17 cellular contexts compared by ENCODE assay signal in genomic region chr10:74165530-74165901, GRCh38. TPM values are rescaled to one million over a fixed set of nuclear protein-coding genes. Genes with fewer than 3 reads are reported as not detected.
DNase-seq lines count a peak whose midpoint lies in the region; ATAC-seq and TF ChIP-seq lines count a peak whose summit lies in the region.
"Had no signal": no experiment of that assay in that cellular context is flagged by ENCODE, and none has a peak within 500 bp of the region (broad histone marks: within the 10 kb centered on the region; RNA-seq: fewer than 3 reads in every experiment).

No MANE protein-coding gene starts in this region.

- peaks cover 46% of the 10 kb centered on the region for H3K4me1 Mint-ChIP-seq in activated naive CD8-positive, alpha-beta T cell treated with anti-CD3 and anti-CD28 coated beads, Interleukin-2, amount 50 U/mL, for 24 hours
- H3K4me1 Mint-ChIP-seq in activated naive CD8-positive, alpha-beta T cell treated with anti-CD3 and anti-CD28 coated beads for 36 hours, result peaks cover 33% of the 10 kb centered on the region

- H3K4me1 ChIP-seq in adipocyte (ENCODE audit: control insufficient read depth, insufficient read depth, low read length) (no peaks in the 10 kb centered on the region), foreskin keratinocyte (peaks cover 16% of the 10 kb centered on the region)

- H3K27ac Mint-ChIP-seq in activated naive CD8-positive, alpha-beta T cell treated with anti-CD3 and anti-CD28 coated beads, Interleukin-2, amount 50 U/mL, for 24 hours, result peak overlapping the region; percentile 3
- H3K27ac Mint-ChIP-seq in activated naive CD8-positive, alpha-beta T cell treated with anti-CD3 and anti-CD28 coated beads for 36 hours, result no peak overlapping the region
- H3K27ac Mint-ChIP-seq: activated naive CD4-positive, alpha-beta T cell treated with anti-CD3 and anti-CD28 coated beads, Interleukin-2, amount 50 U/mL, for 72 hours had no signal

- H3K27me3 ChIP-seq in adipocyte (replicated peaks; ENCODE audit: control insufficient read depth, insufficient read depth, low read length) (no peaks in the 10 kb centered on the region), foreskin keratinocyte (no peaks in the 10 kb centered on the region)

- no peaks in the 10 kb centered on the region for H3K9me3 Mint-ChIP-seq in activated naive CD8-positive, alpha-beta T cell treated with anti-CD3 and anti-CD28 coated beads, Interleukin-2, amount 50 U/mL, for 24 hours
- H3K9me3 Mint-ChIP-seq in activated naive CD8-positive, alpha-beta T cell treated with anti-CD3 and anti-CD28 coated beads for 36 hours, result no peaks in the 10 kb centered on the region
- H3K9me3 Mint-ChIP-seq: activated naive CD4-positive, alpha-beta T cell treated with anti-CD3 and anti-CD28 coated beads, Interleukin-2, amount 50 U/mL, for 72 hours; CD4-positive, alpha-beta memory T cell; nephron progenitor cell had no signal

- no peak for ATAC-seq in activated naive CD8-positive, alpha-beta T cell treated with anti-CD3 and anti-CD28 coated beads, Interleukin-2, amount 50 U/mL, for 24 hours
- ATAC-seq in foreskin keratinocyte, result no peak
- ATAC-seq: activated naive CD4-positive, alpha-beta T cell treated with anti-CD3 and anti-CD28 coated beads, Interleukin-2, amount 50 U/mL, for 72 hours had no signal

- no peak overlapping the region for H3K4me3 Mint-ChIP-seq in activated naive CD8-positive, alpha-beta T cell treated with anti-CD3 and anti-CD28 coated beads, Interleukin-2, amount 50 U/mL, for 24 hours
- H3K4me3 Mint-ChIP-seq in activated naive CD8-positive, alpha-beta T cell treated with anti-CD3 and anti-CD28 coated beads for 36 hours, result no peak overlapping the region
- H3K4me3 Mint-ChIP-seq: CD4-positive, alpha-beta memory T cell; nephron progenitor cell had no signal

- peak overlapping the region; percentile 26 for H3K27ac ChIP-seq in foreskin keratinocyte
- H3K27ac ChIP-seq: psoas muscle had no signal

- no peak overlapping the region for H3K4me3 ChIP-seq in adipocyte (ENCODE audit: low read length)
- H3K4me3 ChIP-seq: psoas muscle had no signal

- no peaks in the 10 kb centered on the region for H3K9me3 ChIP-seq in adipocyte (ENCODE audit: control insufficient read depth, low read length)
- H3K9me3 ChIP-seq: psoas muscle had no signal

- H3K27me3 Mint-ChIP-seq in activated naive CD8-positive, alpha-beta T cell treated with anti-CD3 and anti-CD28 coated beads, Interleukin-2, amount 50 U/mL, for 24 hours, result no peaks in the 10 kb centered on the region
- H3K27me3 Mint-ChIP-seq in activated naive CD8-positive, alpha-beta T cell treated with anti-CD3 and anti-CD28 coated beads for 36 hours, result no peaks in the 10 kb centered on the region
- H3K27me3 Mint-ChIP-seq: CD4-positive, alpha-beta memory T cell had no signal

- H3K9ac ChIP-seq in adipocyte (ENCODE audit: low read length), result no peak overlapping the region

- DNase-seq in activated naive CD8-positive, alpha-beta T cell treated with anti-CD3 and anti-CD28 coated beads, Interleukin-2, amount 50 U/mL, for 24 hours, result no peak
- no peak for DNase-seq in activated naive CD8-positive, alpha-beta T cell treated with anti-CD3 and anti-CD28 coated beads for 36 hours
- peak; percentile 41 for DNase-seq in adipocyte (ENCODE audit: low read depth)
- peak; percentile 30 to 37 for DNase-seq in foreskin keratinocyte
- DNase-seq in AG08396 (ENCODE audit: low spot score), result no peak
- DNase-seq in globus pallidus (ENCODE audit: low spot score), result no peak
- no peak for DNase-seq in SW480 (ENCODE audit: low spot score)
- DNase-seq in AML-193 (lab: John Stamatoyannopoulos, UW), result no peak
- DNase-seq: activated CD4-positive, alpha-beta T cell treated with anti-CD3 and anti-CD28 coated beads, Interleukin-2, amount 50 U/mL, for 1 hour; CD4-positive, alpha-beta memory T cell; mesendoderm; NCI-H1694 treated with DMSO at 0.1 percent for 48 hours; nephron progenitor cell; psoas muscle; stimulated activated naive CD4-positive, alpha-beta T cell treated with Interleukin-2 at 50 U/mL for 16 hours; trophoblast cell had no signal

- no peak for TF ChIP-seq CTCF in foreskin keratinocyte (conservative IDR thresholded peaks at IDR 0.05)

- peaks cover 1% of the 10 kb centered on the region for H3K36me3 Mint-ChIP-seq in activated naive CD8-positive, alpha-beta T cell treated with anti-CD3 and anti-CD28 coated beads, Interleukin-2, amount 50 U/mL, for 24 hours (ENCODE audit: low read depth)
- H3K36me3 Mint-ChIP-seq in activated naive CD8-positive, alpha-beta T cell treated with anti-CD3 and anti-CD28 coated beads for 36 hours, result peaks cover 13% of the 10 kb centered on the region
- H3K36me3 Mint-ChIP-seq: activated naive CD4-positive, alpha-beta T cell treated with anti-CD3 and anti-CD28 coated beads, Interleukin-2, amount 50 U/mL, for 72 hours had no signal

- no peaks in the 10 kb centered on the region for H3K36me3 ChIP-seq in adipocyte (ENCODE audit: control insufficient read depth, insufficient read depth, low read length, severe bottlenecking)

RNA-seq across cellular contexts. Expression of gene ADK, which starts 14.5 kb away (rescaled TPM):
- total RNA-seq in activated naive CD8-positive, alpha-beta T cell treated with anti-CD3 and anti-CD28 coated beads for 36 hours, result 10 to 100 TPM; 56.5 to 57.4 TPM
- total RNA-seq in foreskin keratinocyte, result 96.5 and 111 TPM in 2 replicates
- 109 and 114 TPM in 2 replicates for polyA plus RNA-seq in foreskin keratinocyte

RNA-seq across cellular contexts. Expression of gene AP3M1, which starts 14.9 kb away (rescaled TPM):
- 10 to 100 TPM; 45.4 to 46.4 TPM for total RNA-seq in activated naive CD8-positive, alpha-beta T cell treated with anti-CD3 and anti-CD28 coated beads for 36 hours
- total RNA-seq in foreskin keratinocyte, result 31.8 and 33.6 TPM in 2 replicates
- polyA plus RNA-seq in foreskin keratinocyte, result 11.4 and 13.5 TPM in 2 replicates

Comparison
In these comparisons a context has a peak if more than half of its experiments do, and no peak if none do; other contexts are left out.
1. DNase-seq: peak in adipocyte (single experiment) and foreskin keratinocyte (2 of 2); none in activated naive CD8-positive, alpha-beta T cell treated with anti-CD3 and anti-CD28 coated beads, Interleukin-2, amount 50 U/mL, for 24 hours (single experiment), activated naive CD8-positive, alpha-beta T cell treated with anti-CD3 and anti-CD28 coated beads for 36 hours (single experiment), AG08396 (single experiment), globus pallidus (single experiment), SW480 (single experiment) and AML-193 (0 of 2).